In genomic region chr5:178445534-178445933, GRCh38 we compare ENCODE assay signal across 26 cellular contexts.
"Had no signal": no experiment of that assay in that cellular context is flagged by ENCODE, and none has a peak within 500 bp of the region (broad histone marks: within the 10 kb centered on the region; RNA-seq: fewer than 3 reads in every experiment).

No MANE protein-coding gene starts in this region.

- ATAC-seq: effector memory CD8-positive, alpha-beta T cell; esophagus mucosa; foreskin keratinocyte; gastrocnemius medialis; gastroesophageal sphincter; heart left ventricle; heart right ventricle had no signal

- FAIRE-seq: colon, endothelial cell of umbilical vein had no signal

- H3K4me3 ChIP-seq: colonic mucosa, coronary artery, dorsolateral prefrontal cortex, esophagus muscularis mucosa, esophagus squamous epithelium, gastrocnemius medialis, gastroesophageal sphincter, heart left ventricle, heart right ventricle had no signal

- H3K27me3 ChIP-seq: colonic mucosa, esophagus muscularis mucosa, foreskin keratinocyte, gastrocnemius medialis had no signal

- H3K27ac ChIP-seq: colonic mucosa, coronary artery, dorsolateral prefrontal cortex, epithelial cell of prostate, esophagus muscularis mucosa, esophagus squamous epithelium, foreskin keratinocyte, gastrocnemius medialis, gastroesophageal sphincter, heart left ventricle, heart right ventricle had no signal

- H3K36me3 ChIP-seq: colonic mucosa, esophagus muscularis mucosa, esophagus squamous epithelium, gastrocnemius medialis, gastroesophageal sphincter, heart left ventricle, heart right ventricle had no signal

- H3K4me1 ChIP-seq: colonic mucosa, esophagus muscularis mucosa, esophagus squamous epithelium, foreskin keratinocyte, gastrocnemius medialis, gastroesophageal sphincter had no signal

- H3K9me3 ChIP-seq: colonic mucosa, esophagus muscularis mucosa, esophagus squamous epithelium, gastrocnemius medialis, gastroesophageal sphincter had no signal

- DNase-seq: colonic mucosa; cortex of kidney; dermis blood vessel endothelial cell; dorsolateral prefrontal cortex; effector CD4-positive, alpha-beta T cell; effector CD8-positive, alpha-beta T cell; effector memory CD4-positive, alpha-beta T cell; effector memory CD8-positive, alpha-beta T cell; endodermal cell; erythroblast; esophagus squamous epithelium; foreskin fibroblast; foreskin keratinocyte; foreskin melanocyte; gastrocnemius medialis; glutamatergic neuron; head of caudate nucleus; heart left ventricle; heart right ventricle had no signal
